Comparison of ENCODE assay signal across 1 cellular context in the genomic region with DNA sequence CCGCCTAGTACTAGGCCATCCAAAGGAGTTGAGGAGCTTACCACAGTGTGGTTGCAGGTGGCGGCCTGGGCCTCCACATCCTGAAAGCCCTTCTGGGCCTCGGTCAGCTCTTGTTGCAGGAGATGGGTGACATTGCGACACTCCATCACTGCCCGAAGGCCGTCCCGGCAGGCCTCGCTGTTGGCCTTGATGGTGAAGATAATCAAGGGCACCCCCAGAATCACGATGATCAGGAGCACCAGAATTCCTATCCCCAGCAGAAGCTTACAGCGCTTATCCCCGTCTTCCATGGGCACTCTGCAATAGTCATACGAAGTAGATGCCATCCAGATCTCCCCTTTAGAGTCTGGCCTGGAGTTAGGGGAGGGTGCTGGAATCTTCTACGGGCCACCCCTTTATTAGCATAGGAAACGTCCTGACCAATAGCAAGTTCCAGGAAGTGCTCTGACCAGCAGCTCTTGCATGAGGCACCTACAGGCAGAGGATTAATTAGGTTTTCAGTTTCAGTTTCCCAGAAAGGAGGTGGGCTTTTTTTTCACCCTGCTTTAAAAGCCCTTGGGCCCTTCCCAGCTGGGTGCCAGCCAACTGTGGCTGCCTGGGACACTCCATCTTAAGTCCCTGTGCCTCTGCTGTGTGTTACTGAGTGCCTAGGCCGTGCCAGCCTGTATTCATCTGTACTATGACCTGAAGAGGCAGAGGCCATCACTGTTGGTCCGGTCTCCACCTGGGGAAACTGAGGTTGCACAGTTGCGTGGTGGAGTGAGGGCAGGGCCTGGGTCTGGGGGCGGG.
TF ChIP-seq lines count a peak whose summit lies in the region.

A gene with protein sequence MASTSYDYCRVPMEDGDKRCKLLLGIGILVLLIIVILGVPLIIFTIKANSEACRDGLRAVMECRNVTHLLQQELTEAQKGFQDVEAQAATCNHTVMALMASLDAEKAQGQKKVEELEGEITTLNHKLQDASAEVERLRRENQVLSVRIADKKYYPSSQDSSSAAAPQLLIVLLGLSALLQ (minus strand): TSS at position 381 of the 789 bp plus-strand sequence. CDS start 55 bp downstream, at position 326.

TF ChIP-seq in Ishikawa, 13 proteins besides CTCF, POLR2A, EP300 and RAD21 (continued from another document):
- TF ChIP-seq FOXM1 (IDR thresholded peaks at IDR 0.05; ENCODE audit: borderline replicate concordance, low read depth), result no peak
TF ChIP-seq in Ishikawa: peak in this region for 5.
